Comparison of ENCODE assay signal across 1 cellular context in the genomic region with DNA sequence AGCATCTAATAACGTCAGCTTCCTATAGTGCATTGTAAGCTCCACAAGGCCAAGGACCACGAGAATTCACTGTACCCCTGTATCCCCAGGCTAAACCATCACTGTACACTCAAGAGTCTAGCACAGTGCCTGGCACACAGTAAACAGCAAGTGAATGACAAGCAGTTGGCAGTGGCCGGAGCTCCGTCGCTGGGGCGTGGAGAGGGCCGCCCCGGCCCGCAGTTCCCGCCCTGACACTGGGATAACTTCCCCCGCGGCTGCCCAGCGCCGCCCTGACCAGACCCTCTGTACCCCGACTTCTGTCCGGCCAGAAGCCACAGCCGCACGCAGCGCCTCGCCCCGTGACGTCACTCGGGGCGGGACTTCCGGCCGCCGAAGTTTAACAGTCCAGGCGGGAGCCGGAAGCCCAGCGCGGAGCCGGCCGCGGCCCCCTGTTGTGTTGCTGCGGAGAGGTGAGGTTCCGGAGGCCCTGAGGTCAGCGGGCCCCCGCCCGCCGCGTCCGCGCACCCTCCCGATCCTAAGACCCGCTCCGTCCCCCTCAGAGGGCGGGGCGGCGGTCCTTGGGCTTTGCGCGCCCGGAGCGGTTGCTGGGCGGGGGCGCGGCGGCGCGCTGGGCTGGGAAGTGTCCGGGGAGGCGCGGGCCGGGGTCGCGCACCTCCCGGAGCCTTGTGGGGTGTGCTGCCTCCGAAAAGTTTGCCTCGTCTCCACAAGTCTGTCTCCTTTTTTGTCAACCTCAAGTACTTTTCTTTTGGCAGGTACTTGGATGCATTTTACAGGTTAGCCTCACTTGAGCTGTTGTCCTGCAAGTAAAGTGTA.
A peak's percentile ranks its signal among the peaks of the same experiment; 100 is the strongest.
TF ChIP-seq lines count a peak whose summit lies in the region.

A gene with protein sequence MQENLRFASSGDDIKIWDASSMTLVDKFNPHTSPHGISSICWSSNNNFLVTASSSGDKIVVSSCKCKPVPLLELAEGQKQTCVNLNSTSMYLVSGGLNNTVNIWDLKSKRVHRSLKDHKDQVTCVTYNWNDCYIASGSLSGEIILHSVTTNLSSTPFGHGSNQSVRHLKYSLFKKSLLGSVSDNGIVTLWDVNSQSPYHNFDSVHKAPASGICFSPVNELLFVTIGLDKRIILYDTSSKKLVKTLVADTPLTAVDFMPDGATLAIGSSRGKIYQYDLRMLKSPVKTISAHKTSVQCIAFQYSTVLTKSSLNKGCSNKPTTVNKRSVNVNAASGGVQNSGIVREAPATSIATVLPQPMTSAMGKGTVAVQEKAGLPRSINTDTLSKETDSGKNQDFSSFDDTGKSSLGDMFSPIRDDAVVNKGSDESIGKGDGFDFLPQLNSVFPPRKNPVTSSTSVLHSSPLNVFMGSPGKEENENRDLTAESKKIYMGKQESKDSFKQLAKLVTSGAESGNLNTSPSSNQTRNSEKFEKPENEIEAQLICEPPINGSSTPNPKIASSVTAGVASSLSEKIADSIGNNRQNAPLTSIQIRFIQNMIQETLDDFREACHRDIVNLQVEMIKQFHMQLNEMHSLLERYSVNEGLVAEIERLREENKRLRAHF (plus strand): TSS at position 409 of the 816 bp plus-strand sequence. CDS start 2,503 bp downstream, outside the sequence.

TF ChIP-seq in K562, 482 proteins besides CTCF, POLR2A, EP300 and RAD21 (continued from another document and continues in another):
- TF ChIP-seq SIN3B (IDR thresholded peaks at IDR 0.05; ENCODE audit: low read depth) = peak; percentile 39; the same call in 1 of the 2 replicates
- TF ChIP-seq ATF1 (CRISPR knock-in tag; IDR thresholded peaks at IDR 0.05) = peak; percentile 73
- TF ChIP-seq ATF1 (tag; IDR thresholded peaks at IDR 0.05) = peak; percentile 99
- 0 out of 2 replicates have a peak, but pooled peaks have one; percentile 48 for TF ChIP-seq IRF2 (CRISPR knock-in tag; IDR thresholded peaks at IDR 0.05)
- TF ChIP-seq PCBP1 (IDR thresholded peaks at IDR 0.05; ENCODE audit: low read depth, low read length, poor library complexity, severe bottlenecking) = peak; percentile 48
- no peak for TF ChIP-seq PHF21A (IDR thresholded peaks at IDR 0.05; ENCODE audit: borderline replicate concordance, low read depth)
- TF ChIP-seq ZNF23 (CRISPR knock-in tag; IDR thresholded peaks at IDR 0.05) = no peak
- peak; percentile 5; the same call in 1 of the 2 replicates for TF ChIP-seq EGR1 (conservative IDR thresholded peaks at IDR 0.05)
- no peak for TF ChIP-seq HMG20B (CRISPR knock-in tag; IDR thresholded peaks at IDR 0.05)
- TF ChIP-seq POLR2AphosphoS5 (IDR thresholded peaks at IDR 0.05; ENCODE audit: control insufficient read depth, insufficient read depth, low read depth, low read length) = peak; percentile 63
- TF ChIP-seq KLF6 (CRISPR knock-in tag; IDR thresholded peaks at IDR 0.05; ENCODE audit: borderline replicate concordance) = no peak
- TF ChIP-seq SNRNP70 (optimal IDR thresholded peaks at IDR 0.05; ENCODE audit: low read depth, low read length) = no peak
- no peak for TF ChIP-seq ETV6 (IDR thresholded peaks at IDR 0.05; ENCODE audit: borderline replicate concordance in 1 of 2, low read depth in 2 of 2, low read length in 1 of 2)
- TF ChIP-seq ETV6 (CRISPR knock-in tag; IDR thresholded peaks at IDR 0.05; ENCODE audit: borderline replicate concordance) = no peak
- TF ChIP-seq, protein P1, sequence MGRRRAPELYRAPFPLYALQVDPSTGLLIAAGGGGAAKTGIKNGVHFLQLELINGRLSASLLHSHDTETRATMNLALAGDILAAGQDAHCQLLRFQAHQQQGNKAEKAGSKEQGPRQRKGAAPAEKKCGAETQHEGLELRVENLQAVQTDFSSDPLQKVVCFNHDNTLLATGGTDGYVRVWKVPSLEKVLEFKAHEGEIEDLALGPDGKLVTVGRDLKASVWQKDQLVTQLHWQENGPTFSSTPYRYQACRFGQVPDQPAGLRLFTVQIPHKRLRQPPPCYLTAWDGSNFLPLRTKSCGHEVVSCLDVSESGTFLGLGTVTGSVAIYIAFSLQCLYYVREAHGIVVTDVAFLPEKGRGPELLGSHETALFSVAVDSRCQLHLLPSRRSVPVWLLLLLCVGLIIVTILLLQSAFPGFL (CRISPR knock-in tag; IDR thresholded peaks at IDR 0.05) = no peak
- no peak for TF ChIP-seq TAF9B (IDR thresholded peaks at IDR 0.05; ENCODE audit: partially characterized antibody)
- no peak for TF ChIP-seq U2AF1 (optimal IDR thresholded peaks at IDR 0.05; ENCODE audit: low read depth, low read length)
- peak in 1 of 2 experiments; percentile 34; a peak in 1 of 4 replicates for TF ChIP-seq HDAC1 (IDR thresholded peaks at IDR 0.05)
- TF ChIP-seq, protein P2, sequence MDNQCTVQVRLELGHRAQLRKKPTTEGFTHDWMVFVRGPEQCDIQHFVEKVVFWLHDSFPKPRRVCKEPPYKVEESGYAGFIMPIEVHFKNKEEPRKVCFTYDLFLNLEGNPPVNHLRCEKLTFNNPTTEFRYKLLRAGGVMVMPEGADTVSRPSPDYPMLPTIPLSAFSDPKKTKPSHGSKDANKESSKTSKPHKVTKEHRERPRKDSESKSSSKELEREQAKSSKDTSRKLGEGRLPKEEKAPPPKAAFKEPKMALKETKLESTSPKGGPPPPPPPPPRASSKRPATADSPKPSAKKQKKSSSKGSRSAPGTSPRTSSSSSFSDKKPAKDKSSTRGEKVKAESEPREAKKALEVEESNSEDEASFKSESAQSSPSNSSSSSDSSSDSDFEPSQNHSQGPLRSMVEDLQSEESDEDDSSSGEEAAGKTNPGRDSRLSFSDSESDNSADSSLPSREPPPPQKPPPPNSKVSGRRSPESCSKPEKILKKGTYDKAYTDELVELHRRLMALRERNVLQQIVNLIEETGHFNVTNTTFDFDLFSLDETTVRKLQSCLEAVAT (IDR thresholded peaks at IDR 0.05) = no peak
- TF ChIP-seq, protein P3, sequence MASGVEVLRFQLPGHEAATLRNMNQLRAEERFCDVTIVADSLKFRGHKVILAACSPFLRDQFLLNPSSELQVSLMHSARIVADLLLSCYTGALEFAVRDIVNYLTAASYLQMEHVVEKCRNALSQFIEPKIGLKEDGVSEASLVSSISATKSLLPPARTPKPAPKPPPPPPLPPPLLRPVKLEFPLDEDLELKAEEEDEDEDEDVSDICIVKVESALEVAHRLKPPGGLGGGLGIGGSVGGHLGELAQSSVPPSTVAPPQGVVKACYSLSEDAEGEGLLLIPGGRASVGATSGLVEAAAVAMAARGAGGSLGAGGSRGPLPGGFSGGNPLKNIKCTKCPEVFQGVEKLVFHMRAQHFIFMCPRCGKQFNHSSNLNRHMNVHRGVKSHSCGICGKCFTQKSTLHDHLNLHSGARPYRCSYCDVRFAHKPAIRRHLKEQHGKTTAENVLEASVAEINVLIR (CRISPR knock-in tag; IDR thresholded peaks at IDR 0.05) = peak; percentile 88
- TF ChIP-seq, protein P4, sequence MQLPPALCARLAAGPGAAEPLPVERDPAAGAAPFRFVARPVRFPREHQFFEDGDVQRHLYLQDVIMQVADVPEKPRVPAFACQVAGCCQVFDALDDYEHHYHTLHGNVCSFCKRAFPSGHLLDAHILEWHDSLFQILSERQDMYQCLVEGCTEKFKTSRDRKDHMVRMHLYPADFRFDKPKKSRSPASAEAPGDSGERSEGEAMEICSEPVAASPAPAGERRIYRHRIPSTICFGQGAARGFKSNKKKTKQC (CRISPR knock-in tag; IDR thresholded peaks at IDR 0.05) = no peak
- no peak for TF ChIP-seq RBM22 (IDR thresholded peaks at IDR 0.05; ENCODE audit: low read depth, low read length, poor library complexity, severe bottlenecking)
- TF ChIP-seq, protein P5, sequence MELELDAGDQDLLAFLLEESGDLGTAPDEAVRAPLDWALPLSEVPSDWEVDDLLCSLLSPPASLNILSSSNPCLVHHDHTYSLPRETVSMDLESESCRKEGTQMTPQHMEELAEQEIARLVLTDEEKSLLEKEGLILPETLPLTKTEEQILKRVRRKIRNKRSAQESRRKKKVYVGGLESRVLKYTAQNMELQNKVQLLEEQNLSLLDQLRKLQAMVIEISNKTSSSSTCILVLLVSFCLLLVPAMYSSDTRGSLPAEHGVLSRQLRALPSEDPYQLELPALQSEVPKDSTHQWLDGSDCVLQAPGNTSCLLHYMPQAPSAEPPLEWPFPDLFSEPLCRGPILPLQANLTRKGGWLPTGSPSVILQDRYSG (tag; conservative IDR thresholded peaks at IDR 0.05; ENCODE audit: low read depth) = 0 out of 2 replicates have a peak, but pooled peaks have one; percentile 40
- TF ChIP-seq, protein P6, sequence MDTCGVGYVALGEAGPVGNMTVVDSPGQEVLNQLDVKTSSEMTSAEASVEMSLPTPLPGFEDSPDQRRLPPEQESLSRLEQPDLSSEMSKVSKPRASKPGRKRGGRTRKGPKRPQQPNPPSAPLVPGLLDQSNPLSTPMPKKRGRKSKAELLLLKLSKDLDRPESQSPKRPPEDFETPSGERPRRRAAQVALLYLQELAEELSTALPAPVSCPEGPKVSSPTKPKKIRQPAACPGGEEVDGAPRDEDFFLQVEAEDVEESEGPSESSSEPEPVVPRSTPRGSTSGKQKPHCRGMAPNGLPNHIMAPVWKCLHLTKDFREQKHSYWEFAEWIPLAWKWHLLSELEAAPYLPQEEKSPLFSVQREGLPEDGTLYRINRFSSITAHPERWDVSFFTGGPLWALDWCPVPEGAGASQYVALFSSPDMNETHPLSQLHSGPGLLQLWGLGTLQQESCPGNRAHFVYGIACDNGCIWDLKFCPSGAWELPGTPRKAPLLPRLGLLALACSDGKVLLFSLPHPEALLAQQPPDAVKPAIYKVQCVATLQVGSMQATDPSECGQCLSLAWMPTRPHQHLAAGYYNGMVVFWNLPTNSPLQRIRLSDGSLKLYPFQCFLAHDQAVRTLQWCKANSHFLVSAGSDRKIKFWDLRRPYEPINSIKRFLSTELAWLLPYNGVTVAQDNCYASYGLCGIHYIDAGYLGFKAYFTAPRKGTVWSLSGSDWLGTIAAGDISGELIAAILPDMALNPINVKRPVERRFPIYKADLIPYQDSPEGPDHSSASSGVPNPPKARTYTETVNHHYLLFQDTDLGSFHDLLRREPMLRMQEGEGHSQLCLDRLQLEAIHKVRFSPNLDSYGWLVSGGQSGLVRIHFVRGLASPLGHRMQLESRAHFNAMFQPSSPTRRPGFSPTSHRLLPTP (IDR thresholded peaks at IDR 0.05; ENCODE audit: borderline replicate concordance, extremely low read depth, insufficient read length) = no peak
- TF ChIP-seq CCAR2 (IDR thresholded peaks at IDR 0.05; ENCODE audit: low read depth, low read length) = no peak
- TF ChIP-seq, protein P7, sequence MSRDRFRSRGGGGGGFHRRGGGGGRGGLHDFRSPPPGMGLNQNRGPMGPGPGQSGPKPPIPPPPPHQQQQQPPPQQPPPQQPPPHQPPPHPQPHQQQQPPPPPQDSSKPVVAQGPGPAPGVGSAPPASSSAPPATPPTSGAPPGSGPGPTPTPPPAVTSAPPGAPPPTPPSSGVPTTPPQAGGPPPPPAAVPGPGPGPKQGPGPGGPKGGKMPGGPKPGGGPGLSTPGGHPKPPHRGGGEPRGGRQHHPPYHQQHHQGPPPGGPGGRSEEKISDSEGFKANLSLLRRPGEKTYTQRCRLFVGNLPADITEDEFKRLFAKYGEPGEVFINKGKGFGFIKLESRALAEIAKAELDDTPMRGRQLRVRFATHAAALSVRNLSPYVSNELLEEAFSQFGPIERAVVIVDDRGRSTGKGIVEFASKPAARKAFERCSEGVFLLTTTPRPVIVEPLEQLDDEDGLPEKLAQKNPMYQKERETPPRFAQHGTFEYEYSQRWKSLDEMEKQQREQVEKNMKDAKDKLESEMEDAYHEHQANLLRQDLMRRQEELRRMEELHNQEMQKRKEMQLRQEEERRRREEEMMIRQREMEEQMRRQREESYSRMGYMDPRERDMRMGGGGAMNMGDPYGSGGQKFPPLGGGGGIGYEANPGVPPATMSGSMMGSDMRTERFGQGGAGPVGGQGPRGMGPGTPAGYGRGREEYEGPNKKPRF (IDR thresholded peaks at IDR 0.05; ENCODE audit: low read depth, low read length) = no peak
- TF ChIP-seq HNRNPK (IDR thresholded peaks at IDR 0.05; ENCODE audit: low read depth, low read length, poor library complexity, severe bottlenecking) = no peak
- no peak for TF ChIP-seq MIER1 (IDR thresholded peaks at IDR 0.05; ENCODE audit: low read depth)
- TF ChIP-seq CHD2 (IDR thresholded peaks at IDR 0.05; ENCODE audit: low read depth, low read length) = no peak
- TF ChIP-seq ZNF41 (CRISPR knock-in tag; conservative IDR thresholded peaks at IDR 0.05) = no peak
- no peak for TF ChIP-seq JUNB (CRISPR knock-in tag; conservative IDR thresholded peaks at IDR 0.05)
- TF ChIP-seq KLF13 (tag; IDR thresholded peaks at IDR 0.05; ENCODE audit: borderline replicate concordance, low read depth) = no peak
- peak; percentile 87 for TF ChIP-seq CCNT2 (IDR thresholded peaks at IDR 0.05; ENCODE audit: borderline replicate concordance, extremely low read depth, insufficient read length, low read depth, low read length)
- peak; percentile 63 for TF ChIP-seq POLR2B (IDR thresholded peaks at IDR 0.05; ENCODE audit: low read depth, partially characterized antibody)
- TF ChIP-seq NFYB (IDR thresholded peaks at IDR 0.05; ENCODE audit: extremely low read depth, insufficient read length) = no peak
- TF ChIP-seq, protein P8, sequence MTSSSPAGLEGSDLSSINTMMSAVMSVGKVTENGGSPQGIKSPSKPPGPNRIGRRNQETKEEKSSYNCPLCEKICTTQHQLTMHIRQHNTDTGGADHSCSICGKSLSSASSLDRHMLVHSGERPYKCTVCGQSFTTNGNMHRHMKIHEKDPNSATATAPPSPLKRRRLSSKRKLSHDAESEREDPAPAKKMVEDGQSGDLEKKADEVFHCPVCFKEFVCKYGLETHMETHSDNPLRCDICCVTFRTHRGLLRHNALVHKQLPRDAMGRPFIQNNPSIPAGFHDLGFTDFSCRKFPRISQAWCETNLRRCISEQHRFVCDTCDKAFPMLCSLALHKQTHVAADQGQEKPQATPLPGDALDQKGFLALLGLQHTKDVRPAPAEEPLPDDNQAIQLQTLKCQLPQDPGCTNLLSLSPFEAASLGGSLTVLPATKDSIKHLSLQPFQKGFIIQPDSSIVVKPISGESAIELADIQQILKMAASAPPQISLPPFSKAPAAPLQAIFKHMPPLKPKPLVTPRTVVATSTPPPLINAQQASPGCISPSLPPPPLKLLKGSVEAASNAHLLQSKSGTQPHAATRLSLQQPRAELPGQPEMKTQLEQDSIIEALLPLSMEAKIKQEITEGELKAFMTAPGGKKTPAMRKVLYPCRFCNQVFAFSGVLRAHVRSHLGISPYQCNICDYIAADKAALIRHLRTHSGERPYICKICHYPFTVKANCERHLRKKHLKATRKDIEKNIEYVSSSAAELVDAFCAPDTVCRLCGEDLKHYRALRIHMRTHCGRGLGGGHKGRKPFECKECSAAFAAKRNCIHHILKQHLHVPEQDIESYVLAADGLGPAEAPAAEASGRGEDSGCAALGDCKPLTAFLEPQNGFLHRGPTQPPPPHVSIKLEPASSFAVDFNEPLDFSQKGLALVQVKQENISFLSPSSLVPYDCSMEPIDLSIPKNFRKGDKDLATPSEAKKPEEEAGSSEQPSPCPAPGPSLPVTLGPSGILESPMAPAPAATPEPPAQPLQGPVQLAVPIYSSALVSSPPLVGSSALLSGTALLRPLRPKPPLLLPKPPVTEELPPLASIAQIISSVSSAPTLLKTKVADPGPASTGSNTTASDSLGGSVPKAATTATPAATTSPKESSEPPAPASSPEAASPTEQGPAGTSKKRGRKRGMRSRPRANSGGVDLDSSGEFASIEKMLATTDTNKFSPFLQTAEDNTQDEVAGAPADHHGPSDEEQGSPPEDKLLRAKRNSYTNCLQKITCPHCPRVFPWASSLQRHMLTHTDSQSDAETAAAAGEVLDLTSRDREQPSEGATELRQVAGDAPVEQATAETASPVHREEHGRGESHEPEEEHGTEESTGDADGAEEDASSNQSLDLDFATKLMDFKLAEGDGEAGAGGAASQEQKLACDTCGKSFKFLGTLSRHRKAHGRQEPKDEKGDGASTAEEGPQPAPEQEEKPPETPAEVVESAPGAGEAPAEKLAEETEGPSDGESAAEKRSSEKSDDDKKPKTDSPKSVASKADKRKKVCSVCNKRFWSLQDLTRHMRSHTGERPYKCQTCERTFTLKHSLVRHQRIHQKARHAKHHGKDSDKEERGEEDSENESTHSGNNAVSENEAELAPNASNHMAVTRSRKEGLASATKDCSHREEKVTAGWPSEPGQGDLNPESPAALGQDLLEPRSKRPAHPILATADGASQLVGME (CRISPR knock-in tag; IDR thresholded peaks at IDR 0.05) = no peak
- TF ChIP-seq TCF7 (IDR thresholded peaks at IDR 0.05; ENCODE audit: borderline replicate concordance) = no peak
- peak; percentile 68 for TF ChIP-seq RNF2 (IDR thresholded peaks at IDR 0.05)
